In genomic region chr19:19490247-19490968, GRCh38 we compare ENCODE assay signal across 8 cellular contexts. TPM values are rescaled to one million over a fixed set of nuclear protein-coding genes. Genes with fewer than 3 reads are reported as not detected.
DNase-seq lines count a peak whose midpoint lies in the region; ATAC-seq, FAIRE-seq and TF ChIP-seq lines count a peak whose summit lies in the region.

No MANE protein-coding gene starts in this region.

- peak overlapping the region; percentile 66 to 83; a peak in 3 of 4 replicates for H3K9ac ChIP-seq in K562 (ENCODE audit: insufficient read depth in 1 of 2, low read depth in 2 of 2, low read length in 2 of 2)

- CTCF ChIA-PET in K562 (lab: Yijun Ruan, JAX; ENCODE audit: low intra/inter-chr PET ratio): interaction anchor here (0.6 to 2.7 kb wide), 9 partner anchors 89 to 351 kb away, joined by 3 to 18 read pairs (median 4); no protein-coding TSS in a partner anchor

- no TSS peak for BruUV-seq in K562 (replicated peaks; lab: Mats Ljungman, UMichigan)

- TF ChIP-seq POLR2A in K562 (conservative IDR thresholded peaks at IDR 0.05): no peak
- no peak for TF ChIP-seq POLR2A in sigmoid colon (IDR thresholded peaks at IDR 0.05)

- peak; percentile 79 to 81 for TF ChIP-seq RAD21 in K562 (CRISPR knock-in tag; conservative IDR thresholded peaks at IDR 0.05 in 1 of 2, IDR thresholded peaks at IDR 0.05 in 1 of 2)

- POLR2A ChIA-PET in K562 (lab: Yijun Ruan, JAX): interaction anchor here (0.6 to 1.1 kb wide), 5 partner anchors 25 to 158 kb away, joined by 3 to 8 read pairs (median 3); partner anchors contain the start of gene TSSK6

- H3K9me3 ChIP-seq in K562 (replicated peaks; ENCODE audit: control insufficient read depth, insufficient read depth, low read depth, low read length): no peaks in the 10 kb centered on the region
- H3K9me3 ChIP-seq in sigmoid colon: no peaks in the 10 kb centered on the region

- peak overlapping the region; percentile 90 for H3K27ac ChIP-seq in K562 (ENCODE audit: extremely low read depth, low read depth, low read length)
- peak overlapping the region; percentile 58 to 70 (median 60) for H3K27ac ChIP-seq in sigmoid colon

- H3K4me3 ChIP-seq in K562: no peak overlapping the region
- no peak overlapping the region for H3K4me3 ChIP-seq in sigmoid colon

- in situ Hi-C loops in K562 (cut with MboI): loop anchor here (5.0 kb wide), 1 partner anchor 123 kb away; no protein-coding TSS in a partner anchor

- H4K20me1 ChIP-seq in K562 (replicated peaks; ENCODE audit: control insufficient read depth, insufficient read depth, low read length): peaks cover 26% of the 10 kb centered on the region

- no peak overlapping the region for H3K4me2 ChIP-seq in K562 (ENCODE audit: insufficient read depth, low read length)

- no peaks in the 10 kb centered on the region for H3K27me3 ChIP-seq in K562 (ENCODE audit: control insufficient read depth in 2 of 2, insufficient read depth in 2 of 2, low read length in 2 of 2)
- no peaks in the 10 kb centered on the region for H3K27me3 ChIP-seq in sigmoid colon

- H2AFZ ChIP-seq in K562 (ENCODE audit: low read depth, low read length): no peak overlapping the region

- DNase-seq in activated gamma-delta T cell treated with Interleukin-2 at 50 U/mL for 16 hours (peak; percentile 82), activated gamma-delta T cell (lab: John Stamatoyannopoulos, UW) (no peak), NCI-H2029 treated with DMSO at 0.1 percent for 48 hours (lab: John Stamatoyannopoulos, UW) (peak; percentile 61), K562 (ENCODE audit: extremely low read depth in 1 of 4, low spot score in 3 of 4) (peak; percentile 66 to 84 (median 73)), hippocampal formation (lab: John Stamatoyannopoulos, UW) (peak; percentile 60 to 67), sigmoid colon (peak; percentile 90)

- peak; percentile 44 for ATAC-seq in K562
- ATAC-seq in HG03457 (IDR thresholded peaks at IDR 0.05; ENCODE audit: unreplicated experiment): no peak

- TF ChIP-seq CTCF in K562 (IDR thresholded peaks at IDR 0.05 in 2 of 3, conservative IDR thresholded peaks at IDR 0.05 in 1 of 3; ENCODE audit: insufficient read depth in 2 of 3, low read depth in 1 of 3, low read length in 3 of 3) (peak; percentile 71 to 91 (median 89)), sigmoid colon (IDR thresholded peaks at IDR 0.05) (peak; percentile 65 to 79 (median 74))

- peaks cover 79% of the 10 kb centered on the region for H3K79me2 ChIP-seq in K562 (ENCODE audit: control insufficient read depth, insufficient read depth, low read length)

- 35% methylated on average over 18 of the region's 19 CpGs for whole genome bisulfite sequencing in K562 (ENCODE audit: insufficient coverage, low coverage, missing lambda C conversion rate)
- 29 to 36% methylated on average over 19 of the region's 19 CpGs for WGBS in sigmoid colon, 2 donors

- peaks cover 73% of the 10 kb centered on the region for H3K36me3 ChIP-seq in K562 (ENCODE audit: control insufficient read depth, insufficient read depth, low read length)
- H3K36me3 ChIP-seq in sigmoid colon: peaks cover 10 to 35% (median 17%) of the 10 kb centered on the region in 4 donors

- TF ChIP-seq EP300 in K562 (IDR thresholded peaks at IDR 0.05; ENCODE audit: low read length) (no peak), sigmoid colon (IDR thresholded peaks at IDR 0.05) (no peak)

- H3K4me1 ChIP-seq in K562 (replicated peaks in 1 of 2; ENCODE audit: control insufficient read depth in 2 of 2, insufficient read depth in 2 of 2, low read length in 2 of 2): peaks cover 38 to 57% of the 10 kb centered on the region in 2 experiments
- peaks cover 0 to 35% (median 30%) of the 10 kb centered on the region in 4 donors for H3K4me1 ChIP-seq in sigmoid colon

- FAIRE-seq in TTC549 (lab: Jason Lieb, UNC) (peak; percentile 61), K562 (lab: Jason Lieb, UNC) (peak; percentile 92)

- peaks cover 4% of the 10 kb centered on the region for H3K9me1 ChIP-seq in K562 (ENCODE audit: control insufficient read depth, insufficient read depth, low read length)

- intact Hi-C loops in K562 (cut with micrococcal nuclease) (no loop called here), sigmoid colon (cut with DNase I) (loop anchor here (1.0 kb wide), 1 partner anchor 123 kb away; no protein-coding TSS in a partner anchor)

RNA-seq across cellular contexts. Expression of gene TSSK6, which starts 24.9 kb away (rescaled TPM):
- 1.3 and 7.5 TPM in 2 replicates for total RNA-seq in K562 (2011; cell fraction: chromatin; rRNA removed; ENCODE audit: low replicate concordance)
- 14.5 and 15.7 TPM in 2 replicates for total RNA-seq in K562 (2011; cell fraction: nucleolus; rRNA removed)
- 4.5 TPM in 2 replicates for total RNA-seq in K562 (2011; cell fraction: nucleoplasm; rRNA removed)
- total RNA-seq in K562 (2014; rRNA removed): 2.0 and 2.1 TPM in 2 replicates
- total RNA-seq in K562 (2014; rRNA removed; fragmentation: Illumina TruSeq; extraction: Trizol): 0.22 TPM in 1 of 2 replicates, not detected in the other
- 0.76 and 0.90 TPM in 2 replicates for total RNA-seq in K562 (2015; rRNA removed; fragmentation: Illumina TruSeq; extraction: Trizol)
- total RNA-seq in K562 (2021): 2.4 and 2.6 TPM in 2 replicates
- polyA plus RNA-seq in K562 (2011; rRNA removed): 0.93 and 1.8 TPM in 2 replicates
- 2.5 and 7.7 TPM in 2 replicates for polyA plus RNA-seq in K562 (2011; cell fraction: cytosol; rRNA removed)
- 3.6 and 7.5 TPM in 2 replicates for polyA plus RNA-seq in K562 (2011; cell fraction: nucleus; rRNA removed)
- polyA plus RNA-seq in K562 (2012): 1.3 and 2.7 TPM in 2 replicates
- 0.21 and 0.39 TPM in 2 replicates for polyA plus RNA-seq in K562 (2014; fragmentation: Illumina TruSeq; extraction: Trizol)
- polyA plus RNA-seq in K562 (2014; fragmentation: Nextera tagmentation; extraction: Ambion mirVana): not detected
- 2.4 and 3.9 TPM in 2 replicates for polyA plus RNA-seq in K562 (2014; rRNA removed)
- polyA minus RNA-seq in K562 (2011; rRNA and poly(A)+ RNA removed): 0.54 and 0.67 TPM in 2 replicates
- 1.4 TPM in 1 of 2 replicates, not detected in the other for polyA minus RNA-seq in K562 (2011; cell fraction: cytosol; rRNA and poly(A)+ RNA removed)
- 7.4 and 9.3 TPM in 2 replicates for polyA minus RNA-seq in K562 (2011; cell fraction: nucleus; rRNA and poly(A)+ RNA removed)
- 1 to 10 TPM; 1.2 to 3.3 (median 1.5) TPM for total RNA-seq in sigmoid colon
- polyA plus RNA-seq in sigmoid colon: 1 to 10 TPM; 1.2 to 3.0 (median 2.4) TPM

RNA-seq across cellular contexts. Expression of gene NDUFA13, which starts 25.6 kb away (rescaled TPM):
- 115 and 283 TPM in 2 replicates for total RNA-seq in K562 (2011; cell fraction: chromatin; rRNA removed; ENCODE audit: low replicate concordance)
- total RNA-seq in K562 (2011; cell fraction: nucleolus; rRNA removed): 289 and 359 TPM in 2 replicates
- 176 and 255 TPM in 2 replicates for total RNA-seq in K562 (2011; cell fraction: nucleoplasm; rRNA removed)
- total RNA-seq in K562 (2014; rRNA removed): 386 and 429 TPM in 2 replicates
- 74.8 and 146 TPM in 2 replicates for total RNA-seq in K562 (2014; rRNA removed; fragmentation: Illumina TruSeq; extraction: Trizol)
- 397 and 447 TPM in 2 replicates for total RNA-seq in K562 (2015; rRNA removed; fragmentation: Illumina TruSeq; extraction: Trizol)
- 522 and 559 TPM in 2 replicates for total RNA-seq in K562 (2021)
- 340 and 343 TPM in 2 replicates for polyA plus RNA-seq in K562 (2011; rRNA removed)
- polyA plus RNA-seq in K562 (2011; cell fraction: cytosol; rRNA removed): 881 and 1,009 TPM in 2 replicates
- 249 and 320 TPM in 2 replicates for polyA plus RNA-seq in K562 (2011; cell fraction: nucleus; rRNA removed)
- polyA plus RNA-seq in K562 (2012): 401 and 675 TPM in 2 replicates
- 298 and 395 TPM in 2 replicates for polyA plus RNA-seq in K562 (2014; fragmentation: Illumina TruSeq; extraction: Trizol)
- polyA plus RNA-seq in K562 (2014; fragmentation: Nextera tagmentation; extraction: Ambion mirVana): 100 to 1,000 TPM; 263 to 440 TPM
- 596 and 801 TPM in 2 replicates for polyA plus RNA-seq in K562 (2014; rRNA removed)
- 72.8 and 113 TPM in 2 replicates for polyA minus RNA-seq in K562 (2011; rRNA and poly(A)+ RNA removed)
- polyA minus RNA-seq in K562 (2011; cell fraction: cytosol; rRNA and poly(A)+ RNA removed): 98.7 and 142 TPM in 2 replicates
- polyA minus RNA-seq in K562 (2011; cell fraction: nucleus; rRNA and poly(A)+ RNA removed): 52.4 and 62.5 TPM in 2 replicates
- 100 to 1,000 TPM in 1 of 4 donors, 10 to 100 TPM in 3; 31.3 to 110 (median 55.4) TPM for total RNA-seq in sigmoid colon
- polyA plus RNA-seq in sigmoid colon: 100 to 1,000 TPM; 239 to 339 (median 283) TPM

RNA-seq across cellular contexts. Expression of gene YJEFN3, which starts 38.3 kb away (rescaled TPM):
- total RNA-seq in K562 (2011; cell fraction: chromatin; rRNA removed; ENCODE audit: low replicate concordance): 31.5 and 32.8 TPM in 2 replicates
- 14.5 and 16.2 TPM in 2 replicates for total RNA-seq in K562 (2011; cell fraction: nucleolus; rRNA removed)
- total RNA-seq in K562 (2011; cell fraction: nucleoplasm; rRNA removed): 22.3 and 39.8 TPM in 2 replicates
- total RNA-seq in K562 (2014; rRNA removed) (1.3 and 1.5 TPM in 2 replicates), K562 (2014; rRNA removed; fragmentation: Illumina TruSeq; extraction: Trizol) (0.86 and 0.98 TPM in 2 replicates), K562 (2015; rRNA removed; fragmentation: Illumina TruSeq; extraction: Trizol) (1.1 TPM in 2 replicates), K562 (2021) (3.6 and 4.8 TPM in 2 replicates), sigmoid colon (1 to 10 TPM in 3 of 4 donors, under 1 TPM in 1; 0.71 to 3.1 (median 1.9) TPM)
- polyA plus RNA-seq in K562 (2011; rRNA removed) (1.0 and 1.6 TPM in 2 replicates), K562 (2014; fragmentation: Illumina TruSeq; extraction: Trizol) (2.9 and 3.8 TPM in 2 replicates), K562 (2014; fragmentation: Nextera tagmentation; extraction: Ambion mirVana) (under 1 TPM in 1 of 2 experiments, not detected in 1; 0.04 TPM), K562 (2014; rRNA removed) (4.8 and 5.8 TPM in 2 replicates), sigmoid colon (10 to 100 TPM in 1 of 3 donors, not detected in 2; 14.4 TPM)
- polyA plus RNA-seq in K562 (2011; cell fraction: cytosol; rRNA removed): 0.86 and 2.6 TPM in 2 replicates
- polyA plus RNA-seq in K562 (2011; cell fraction: nucleus; rRNA removed): 12.5 and 30.5 TPM in 2 replicates
- 4.6 and 18.0 TPM in 2 replicates for polyA plus RNA-seq in K562 (2012)
- 0.81 and 1.1 TPM in 2 replicates for polyA minus RNA-seq in K562 (2011; rRNA and poly(A)+ RNA removed)
- polyA minus RNA-seq in K562 (2011; cell fraction: cytosol; rRNA and poly(A)+ RNA removed): 0.46 and 1.0 TPM in 2 replicates
- polyA minus RNA-seq in K562 (2011; cell fraction: nucleus; rRNA and poly(A)+ RNA removed): 2.4 and 2.7 TPM in 2 replicates

RNA-seq across cellular contexts. Expression of gene CILP2, which starts 47.7 kb away (rescaled TPM):
- total RNA-seq in K562 (2011; cell fraction: chromatin; rRNA removed; ENCODE audit: low replicate concordance): 0.09 and 0.56 TPM in 2 replicates
- total RNA-seq in K562 (2011; cell fraction: nucleolus; rRNA removed): 0.53 and 0.67 TPM in 2 replicates
- total RNA-seq in K562 (2011; cell fraction: nucleoplasm; rRNA removed): 0.29 and 0.46 TPM in 2 replicates
- total RNA-seq in K562 (2014; rRNA removed): 0.23 and 0.33 TPM in 2 replicates
- total RNA-seq in K562 (2014; rRNA removed; fragmentation: Illumina TruSeq; extraction: Trizol): 0.04 TPM in 1 of 2 replicates, not detected in the other
- total RNA-seq in K562 (2015; rRNA removed; fragmentation: Illumina TruSeq; extraction: Trizol): 0.08 and 0.11 TPM in 2 replicates
- total RNA-seq in K562 (2021): 0.29 and 0.35 TPM in 2 replicates
- 0.04 and 0.07 TPM in 2 replicates for polyA plus RNA-seq in K562 (2011; rRNA removed)
- polyA plus RNA-seq in K562 (2011; cell fraction: cytosol; rRNA removed): 0.01 and 0.67 TPM in 2 replicates
- polyA plus RNA-seq in K562 (2011; cell fraction: nucleus; rRNA removed): 0.22 and 0.77 TPM in 2 replicates
- 0.05 and 0.29 TPM in 2 replicates for polyA plus RNA-seq in K562 (2012)
- 0.04 TPM in 2 replicates for polyA plus RNA-seq in K562 (2014; fragmentation: Illumina TruSeq; extraction: Trizol)
- not detected for polyA plus RNA-seq in K562 (2014; fragmentation: Nextera tagmentation; extraction: Ambion mirVana)
- polyA plus RNA-seq in K562 (2014; rRNA removed): 0.05 and 0.31 TPM in 2 replicates
- polyA minus RNA-seq in K562 (2011; rRNA and poly(A)+ RNA removed): 0.14 TPM in 1 of 2 replicates, not detected in the other
- not detected in 2 replicates for polyA minus RNA-seq in K562 (2011; cell fraction: cytosol; rRNA and poly(A)+ RNA removed)
- 0.22 and 0.27 TPM in 2 replicates for polyA minus RNA-seq in K562 (2011; cell fraction: nucleus; rRNA and poly(A)+ RNA removed)
- total RNA-seq in sigmoid colon: under 1 TPM in 1 of 4 donors, not detected in 3; 0.16 TPM
- under 1 TPM in 1 of 3 donors, not detected in 2; 0.29 TPM for polyA plus RNA-seq in sigmoid colon
